7 cellular contexts compared by ENCODE assay signal in the genomic region with DNA sequence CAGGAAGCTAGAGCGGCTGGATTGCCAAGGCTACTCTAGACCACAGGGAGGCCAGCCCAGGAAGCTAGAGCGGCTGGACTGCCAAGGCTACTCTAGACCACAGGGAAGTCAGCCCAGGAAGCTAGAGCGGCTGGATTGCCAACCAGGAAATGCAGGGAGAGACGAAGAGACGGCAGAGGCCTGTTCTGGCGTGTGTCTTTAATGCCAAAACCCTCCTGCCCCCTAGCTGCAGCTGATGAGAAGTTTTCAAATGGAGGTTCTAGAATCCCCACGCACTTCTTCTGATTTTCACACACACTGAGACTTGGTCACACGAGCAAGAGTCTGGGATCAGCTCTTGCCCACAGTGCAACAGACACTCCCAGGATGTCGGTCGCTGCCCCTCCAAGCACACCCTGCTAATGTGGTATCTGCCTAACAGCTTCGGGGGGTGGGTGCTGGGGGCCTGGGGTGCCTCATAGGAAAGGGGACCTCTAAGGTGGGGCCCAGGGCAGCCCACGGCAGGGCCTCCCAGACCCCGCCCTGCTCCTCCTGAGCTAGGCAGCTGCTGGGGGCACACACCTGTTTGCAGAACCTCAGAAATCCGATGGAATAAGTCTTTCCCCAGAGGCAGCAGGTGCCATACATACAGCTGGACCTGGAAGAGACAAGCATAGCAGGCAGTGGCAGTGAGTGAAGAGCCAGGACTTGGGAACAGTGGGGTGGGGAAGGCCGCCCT. TPM values are rescaled to one million over a fixed set of nuclear protein-coding genes. Genes with fewer than 3 reads are reported as not detected.
A peak's percentile ranks its signal among the peaks of the same experiment; 100 is the strongest.
DNase-seq lines count a peak whose midpoint lies in the region; ATAC-seq and TF ChIP-seq lines count a peak whose summit lies in the region.

No MANE protein-coding gene starts in this region.

- no peak overlapping the region for H2AFZ ChIP-seq in hepatocyte

- H3K9me3 Mint-ChIP-seq in stimulated activated naive B cell treated with anti-CD40 and anti-IgM and Interleukin-4, amounts not matched to agents 10 μg/mL and 1 μg/mL and 100 μg/mL, for 72 hours: no peaks in the 10 kb centered on the region

- H3K27me3 Mint-ChIP-seq in stimulated activated naive B cell treated with anti-CD40 and anti-IgM and Interleukin-4, amounts not matched to agents 10 μg/mL and 1 μg/mL and 100 μg/mL, for 72 hours: no peaks in the 10 kb centered on the region

- 66 to 85% (median 78%) methylated on average over 10 to 14 of the region's 15 CpGs for WGBS in adrenal gland, 4 donors
- 78% methylated on average over 13 of the region's 15 CpGs for WGBS in hepatocyte (ENCODE audit: low lambda C conversion rate, missing lambda C conversion rate)

- DNase-seq in NCI-H82 treated with DMSO at 0.1 percent for 48 hours (lab: John Stamatoyannopoulos, UW; ENCODE audit: unreplicated experiment) (peak; percentile 1), adrenal gland (peak in 4 of 7 donors; percentile 39 to 78 (median 57)), hepatocyte (ENCODE audit: low spot score) (peak; percentile 75), NCI-H2029 (lab: John Stamatoyannopoulos, UW) (no peak)
- no peak for DNase-seq in stimulated activated naive B cell treated with anti-CD40 and anti-IgM and Interleukin-4, amounts not matched to agents 10 μg/mL and 1 μg/mL and 100 μg/mL, for 72 hours

- no peak overlapping the region for H3K27ac Mint-ChIP-seq in stimulated activated naive B cell treated with anti-CD40 and anti-IgM and Interleukin-4, amounts not matched to agents 10 μg/mL and 1 μg/mL and 100 μg/mL, for 72 hours

- H3K36me3 Mint-ChIP-seq in stimulated activated naive B cell treated with anti-CD40 and anti-IgM and Interleukin-4, amounts not matched to agents 10 μg/mL and 1 μg/mL and 100 μg/mL, for 72 hours: peaks cover 27 to 45% of the 10 kb centered on the region in 2 donors

- H3K9me3 ChIP-seq in adrenal gland (replicated peaks in 1 of 3) (no peaks in the 10 kb centered on the region), hepatocyte (ENCODE audit: low read depth) (no peaks in the 10 kb centered on the region)

- H3K4me3 Mint-ChIP-seq in stimulated activated naive B cell treated with anti-CD40 and anti-IgM and Interleukin-4, amounts not matched to agents 10 μg/mL and 1 μg/mL and 100 μg/mL, for 72 hours: no peak overlapping the region

- intact Hi-C loops in adrenal gland (cut with DNase I): no loop called here

- peaks cover 0 to 45% of the 10 kb centered on the region in 2 donors for H3K36me3 ChIP-seq in adrenal gland (replicated peaks in 1 of 2)
- H3K36me3 ChIP-seq in hepatocyte (replicated peaks; ENCODE audit: insufficient read depth, low read depth): no peaks in the 10 kb centered on the region

- peaks cover 36 to 49% of the 10 kb centered on the region in 2 donors for H3K4me1 ChIP-seq in adrenal gland (replicated peaks in 1 of 2)
- peaks cover 6% of the 10 kb centered on the region for H3K4me1 ChIP-seq in hepatocyte (ENCODE audit: insufficient read depth)

- H3K27me3 ChIP-seq in adrenal gland (no peaks in the 10 kb centered on the region), hepatocyte (no peaks in the 10 kb centered on the region)

- H3K79me2 ChIP-seq in hepatocyte: peaks cover 3% of the 10 kb centered on the region

- TF ChIP-seq CTCF in GM12873 (IDR thresholded peaks at IDR 0.05; ENCODE audit: insufficient read depth, low read depth, low read length, missing control alignments): peak; percentile 64
- TF ChIP-seq CTCF in adrenal gland (IDR thresholded peaks at IDR 0.05): peak in 5 of 6 experiments; percentile 25 to 44 (median 37)
- peak; percentile 52 for TF ChIP-seq CTCF in hepatocyte (IDR thresholded peaks at IDR 0.05; ENCODE audit: poor library complexity)

- peaks cover 1 to 3% of the 10 kb centered on the region in 2 donors for H3K4me1 Mint-ChIP-seq in stimulated activated naive B cell treated with anti-CD40 and anti-IgM and Interleukin-4, amounts not matched to agents 10 μg/mL and 1 μg/mL and 100 μg/mL, for 72 hours

- H3K4me3 ChIP-seq in adrenal gland (no peak overlapping the region), hepatocyte (no peak overlapping the region)

- H3K27ac ChIP-seq in adrenal gland: peak overlapping the region in 3 of 5 donors; percentile 58 to 73 (median 66)
- H3K27ac ChIP-seq in hepatocyte: peak overlapping the region; percentile 1

- no peaks in the 10 kb centered on the region for H4K20me1 ChIP-seq in hepatocyte (ENCODE audit: insufficient read depth, poor library complexity, severe bottlenecking)

- peak; percentile 51 to 58 for ATAC-seq in stimulated activated naive B cell treated with anti-CD40 and anti-IgM and Interleukin-4, amounts not matched to agents 10 μg/mL and 1 μg/mL and 100 μg/mL, for 72 hours (replicated peaks)
- no peak for ATAC-seq in GM19035 (IDR thresholded peaks at IDR 0.05; ENCODE audit: unreplicated experiment)

- TF ChIP-seq POLR2A in adrenal gland (IDR thresholded peaks at IDR 0.05): no peak

- no peak overlapping the region for H3K4me2 ChIP-seq in hepatocyte

- H3K9me2 ChIP-seq in hepatocyte (replicated peaks; ENCODE audit: insufficient read depth): no peaks in the 10 kb centered on the region

RNA-seq across cellular contexts. Expression of gene MAFF, which starts 28.5 kb away (rescaled TPM):
- total RNA-seq in adrenal gland (10 to 100 TPM in 7 of 8 donors, 1 to 10 TPM in 1; 9.0 to 21.8 (median 16.1) TPM), hepatocyte (55.9 and 70.4 TPM in 2 replicates)
- polyA plus RNA-seq in adrenal gland (10 to 100 TPM in 2 of 3 donors, 1 to 10 TPM in 1; 5.2 to 23.4 (median 11.4) TPM), hepatocyte (67.2 and 76.3 TPM in 2 replicates)

RNA-seq across cellular contexts. Expression of gene TMEM184B, which starts 42.5 kb away (rescaled TPM):
- total RNA-seq in adrenal gland (100 to 1,000 TPM in 1 of 8 donors, 10 to 100 TPM in 7; 35.4 to 107 (median 48.9) TPM), hepatocyte (32.1 and 58.2 TPM in 2 replicates)
- polyA plus RNA-seq in adrenal gland (10 to 100 TPM; 17.4 to 27.1 (median 23.1) TPM), hepatocyte (90.0 and 102 TPM in 2 replicates)

RNA-seq across cellular contexts. Expression of gene PLA2G6, which starts 48.6 kb away (rescaled TPM):
- total RNA-seq in adrenal gland (100 to 1,000 TPM in 1 of 8 donors, 10 to 100 TPM in 7; 11.1 to 176 (median 72.6) TPM), hepatocyte (28.2 and 39.9 TPM in 2 replicates)
- polyA plus RNA-seq in adrenal gland (100 to 1,000 TPM in 2 of 3 donors, 1 to 10 TPM in 1; 6.9 to 324 (median 159) TPM), hepatocyte (30.2 and 42.6 TPM in 2 replicates)

Comparison
In these comparisons a context has a peak if more than half of its experiments do, and no peak if none do; other contexts are left out.
1. DNase-seq: peak in NCI-H82 treated with DMSO at 0.1 percent for 48 hours (single experiment), adrenal gland (4 of 7) and hepatocyte (single experiment); none in stimulated activated naive B cell treated with anti-CD40 and anti-IgM and Interleukin-4, amounts not matched to agents 10 μg/mL and 1 μg/mL and 100 μg/mL, for 72 hours (single experiment) and NCI-H2029 (single experiment).
2. Peak in every context shown above with its lines, with median percentiles within 50 percentile points of each other: CTCF ChIP-seq.